1 cellular context compared by ENCODE assay signal in genomic region chr20:24994470-24995368, GRCh38.
TF ChIP-seq lines count a peak whose summit lies in the region.

No MANE protein-coding gene starts in this region.

TF ChIP-seq in HepG2, 621 proteins besides CTCF, POLR2A, EP300 and RAD21 (continued from another document and continues in another):
- TF ChIP-seq SALL1 (CRISPR knock-in tag; IDR thresholded peaks at IDR 0.05) = peak; percentile 45; the same call in 1 of the 2 replicates
- TF ChIP-seq LRRFIP1 (CRISPR knock-in tag; conservative IDR thresholded peaks at IDR 0.05) = no peak
- no peak for TF ChIP-seq CBX5 (CRISPR knock-in tag; IDR thresholded peaks at IDR 0.05; ENCODE audit: borderline replicate concordance)
- TF ChIP-seq SNRNP70 (IDR thresholded peaks at IDR 0.05; ENCODE audit: low read depth, low read length) = no peak
- no peak for TF ChIP-seq ZNF337 (CRISPR knock-in tag; IDR thresholded peaks at IDR 0.05; ENCODE audit: borderline replicate concordance, low read depth)
- no peak for TF ChIP-seq ZNF282 (IDR thresholded peaks at IDR 0.05; ENCODE audit: partially characterized antibody)
- no peak for TF ChIP-seq SETDB1 (CRISPR knock-in tag; IDR thresholded peaks at IDR 0.05; ENCODE audit: borderline replicate concordance)
- no peak for TF ChIP-seq MED8 (CRISPR knock-in tag; IDR thresholded peaks at IDR 0.05; ENCODE audit: insufficient replicate concordance)
- TF ChIP-seq NCOA5 (CRISPR knock-in tag; IDR thresholded peaks at IDR 0.05) = no peak
- no peak for TF ChIP-seq SMAD3 (CRISPR knock-in tag; IDR thresholded peaks at IDR 0.05)
- no peak for TF ChIP-seq TCF7L2 (IDR thresholded peaks at IDR 0.05; ENCODE audit: low read depth, low read length)
- no peak for TF ChIP-seq U2AF2 (IDR thresholded peaks at IDR 0.05; ENCODE audit: low read depth, low read length)
- TF ChIP-seq CENPT (CRISPR knock-in tag; IDR thresholded peaks at IDR 0.05; ENCODE audit: low read depth) = no peak
- no peak for TF ChIP-seq ZBTB10 (CRISPR knock-in tag; IDR thresholded peaks at IDR 0.05; ENCODE audit: borderline replicate concordance)
- peak; percentile 57 for TF ChIP-seq SAP130 (CRISPR knock-in tag; IDR thresholded peaks at IDR 0.05; ENCODE audit: low read depth)
- TF ChIP-seq ZNF7 (CRISPR knock-in tag; IDR thresholded peaks at IDR 0.05) = no peak
- TF ChIP-seq JUN (CRISPR knock-in tag; IDR thresholded peaks at IDR 0.05) = no peak
- no peak for TF ChIP-seq ETS1 (CRISPR knock-in tag; IDR thresholded peaks at IDR 0.05)
- TF ChIP-seq ZKSCAN8 (CRISPR knock-in tag; IDR thresholded peaks at IDR 0.05; ENCODE audit: borderline replicate concordance) = no peak
- TF ChIP-seq ZBTB14 (CRISPR knock-in tag; IDR thresholded peaks at IDR 0.05) = no peak
- TF ChIP-seq CHD4 (IDR thresholded peaks at IDR 0.05; ENCODE audit: borderline replicate concordance, low read length) = no peak
- TF ChIP-seq ZNF788 (CRISPR knock-in tag; IDR thresholded peaks at IDR 0.05; ENCODE audit: borderline replicate concordance) = peak; percentile 73; the same call in 1 of the 2 replicates
- TF ChIP-seq TBX3 (IDR thresholded peaks at IDR 0.05; ENCODE audit: borderline replicate concordance) = no peak
- no peak for TF ChIP-seq MTERF4 (CRISPR knock-in tag; IDR thresholded peaks at IDR 0.05)
- peak; percentile 97 for TF ChIP-seq MEIS2 (CRISPR knock-in tag; IDR thresholded peaks at IDR 0.05)
- no peak for TF ChIP-seq NFRKB (IDR thresholded peaks at IDR 0.05)
- TF ChIP-seq KLF13 (CRISPR knock-in tag; IDR thresholded peaks at IDR 0.05) = no peak
- TF ChIP-seq FOXK2 (IDR thresholded peaks at IDR 0.05) = no peak
- 0 out of 2 replicates have a peak, but pooled peaks have one; percentile 49 for TF ChIP-seq MIXL1 (CRISPR knock-in tag; IDR thresholded peaks at IDR 0.05)
- 0 out of 2 replicates have a peak, but pooled peaks have one; percentile 29 for TF ChIP-seq ZNF343 (CRISPR knock-in tag; IDR thresholded peaks at IDR 0.05)
- TF ChIP-seq SP4 (CRISPR knock-in tag; IDR thresholded peaks at IDR 0.05) = no peak
- TF ChIP-seq TMF1 (CRISPR knock-in tag; IDR thresholded peaks at IDR 0.05; ENCODE audit: low read depth) = no peak
- TF ChIP-seq RELA (CRISPR knock-in tag; IDR thresholded peaks at IDR 0.05) = no peak
- no peak for TF ChIP-seq CSRNP2 (CRISPR knock-in tag; conservative IDR thresholded peaks at IDR 0.05; ENCODE audit: low read depth)
- TF ChIP-seq KIAA2018 (CRISPR knock-in tag; IDR thresholded peaks at IDR 0.05; ENCODE audit: borderline replicate concordance) = no peak
- TF ChIP-seq ZNF816 (CRISPR knock-in tag; IDR thresholded peaks at IDR 0.05; ENCODE audit: borderline replicate concordance) = no peak
- TF ChIP-seq SNAPC4 (CRISPR knock-in tag; IDR thresholded peaks at IDR 0.05) = no peak
